ENCODE assay signal across 38 cellular contexts in the genomic region with DNA sequence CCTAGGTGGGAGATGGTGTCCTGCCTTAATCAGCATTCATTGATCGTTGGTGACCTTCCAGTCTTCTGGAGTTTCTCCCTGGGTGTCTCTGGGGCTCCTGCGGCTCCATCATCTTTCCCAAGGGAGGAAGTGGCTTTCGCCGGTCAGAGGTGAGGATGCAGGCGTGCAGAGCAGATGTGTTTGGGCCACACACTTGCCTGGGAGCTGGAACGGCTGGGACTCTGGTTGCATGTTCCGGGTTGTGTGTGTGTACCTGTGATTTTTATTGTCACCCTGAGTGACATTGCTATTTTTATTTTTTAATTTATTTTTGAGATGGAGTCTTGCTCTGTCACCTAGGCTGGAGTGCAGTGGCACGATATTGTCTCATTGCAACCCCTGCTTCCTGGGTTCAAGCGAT. TPM values are rescaled to one million over a fixed set of nuclear protein-coding genes. Genes with fewer than 3 reads are reported as not detected.
"Had no signal": no experiment of that assay in that cellular context is flagged by ENCODE, and none has a peak within 500 bp of the region (broad histone marks: within the 10 kb centered on the region; RNA-seq: fewer than 3 reads in every experiment).

No MANE protein-coding gene starts in this region.

- H3K27ac Mint-ChIP-seq: activated B cell treated with CpG ODN at 0.5 μM for 24 hours; activated CD4-positive, alpha-beta memory T cell treated with anti-CD3 and anti-CD28 coated beads for 36 hours; activated CD8-positive, alpha-beta memory T cell treated with anti-CD3 and anti-CD28 coated beads, Interleukin-2, amount 10 ng/mL, durations not matched to agents 7 days and 5 days; activated naive CD4-positive, alpha-beta T cell treated with anti-CD3 and anti-CD28 coated beads, Interleukin-2, amount 10 ng/mL, durations not matched to agents 7 days and 5 days; activated naive CD8-positive, alpha-beta T cell; activated naive CD8-positive, alpha-beta T cell treated with anti-CD3 and anti-CD28 coated beads, Interleukin-2, amount 50 U/mL, for 24 hours; brain had no signal

- H3K4me1 Mint-ChIP-seq: activated B cell treated with CpG ODN at 0.5 μM for 24 hours; activated CD8-positive, alpha-beta memory T cell treated with anti-CD3 and anti-CD28 coated beads, Interleukin-2, amount 10 ng/mL, durations not matched to agents 7 days and 5 days; activated naive CD4-positive, alpha-beta T cell treated with anti-CD3 and anti-CD28 coated beads, Interleukin-2, amount 10 ng/mL, durations not matched to agents 7 days and 5 days; activated naive CD8-positive, alpha-beta T cell treated with anti-CD3 and anti-CD28 coated beads, Interleukin-2, amount 50 U/mL, for 24 hours; brain had no signal

- H3K4me1 ChIP-seq: Peyer's patch had no signal

- H3K27ac ChIP-seq: Peyer's patch, VCaP had no signal

- H3K4me3 Mint-ChIP-seq: activated B cell treated with CpG ODN at 0.5 μM for 24 hours; activated CD4-positive, alpha-beta memory T cell treated with anti-CD3 and anti-CD28 coated beads for 36 hours; activated CD8-positive, alpha-beta memory T cell treated with anti-CD3 and anti-CD28 coated beads, Interleukin-2, amount 10 ng/mL, durations not matched to agents 7 days and 5 days; activated naive CD4-positive, alpha-beta T cell treated with anti-CD3 and anti-CD28 coated beads, Interleukin-2, amount 10 ng/mL, durations not matched to agents 7 days and 5 days; activated naive CD8-positive, alpha-beta T cell; activated naive CD8-positive, alpha-beta T cell treated with anti-CD3 and anti-CD28 coated beads, Interleukin-2, amount 50 U/mL, for 24 hours; brain had no signal

- DNase-seq: activated B cell treated with CpG ODN at 0.5 μM for 24 hours; activated CD4-positive, alpha-beta memory T cell treated with anti-CD3 and anti-CD28 coated beads for 36 hours; activated CD4-positive, alpha-beta T cell treated with anti-CD3 and anti-CD28 coated beads for 4 hours; activated CD4-positive, alpha-beta T cell treated with anti-CD3 and anti-CD28 coated beads, Interleukin-2, amount 50 U/mL, for 1 hour; activated CD4-positive, CD25-positive, alpha-beta regulatory T cell treated with anti-CD3 and anti-CD28 coated beads, Interleukin-2, amount 50 U/mL, for 72 hours; activated CD8-positive, alpha-beta memory T cell treated with anti-CD3 and anti-CD28 coated beads for 24 hours; activated CD8-positive, alpha-beta memory T cell treated with anti-CD3 and anti-CD28 coated beads, Interleukin-2, amount 10 ng/mL, durations not matched to agents 7 days and 5 days; activated CD8-positive, alpha-beta memory T cell treated with anti-CD3 and anti-CD28 coated beads, Interleukin-2, amount 50 U/mL, for 48 hours; activated effector memory CD4-positive, alpha-beta T cell treated with Interleukin-2 at 50 U/mL for 16 hours; activated naive CD4-positive, alpha-beta T cell treated with anti-CD3 and anti-CD28 coated beads, Interleukin-2, amount 10 ng/mL, durations not matched to agents 7 days and 5 days; activated naive CD8-positive, alpha-beta T cell treated with anti-CD3 and anti-CD28 coated beads, Interleukin-2, amount 50 U/mL, for 24 hours; activated T-cell treated with anti-CD3 and anti-CD28 coated beads, Interleukin-2, amount 50 U/mL, for 48 hours; anterior cingulate cortex; central memory CD4-positive, alpha-beta T cell; Kasumi-1; KG1; MG63; NCI-H1048; NCI-H1436 treated with DMSO at 0.1 percent for 48 hours; NCI-H1694 treated with DMSO at 0.1 percent for 48 hours; NCI-H2029; NCI-H2171; NCI-H510A; NCI-H526; NCI-H748 treated with DMSO at 0.1 percent for 48 hours; NK-92 treated with Interleukin-12 subunit alpha and Interleukin-12 subunit beta, amount 100 ng/mL, for 24 hours; PC-3; Peyer's patch; RPMI8226; SIG-M5; SW 1271; T-helper 1 cell; T-helper 2 cell; T-helper 9 cell had no signal

- H3K4me3 ChIP-seq: MG63, Peyer's patch had no signal

- H3K36me3 Mint-ChIP-seq: activated CD4-positive, alpha-beta memory T cell treated with anti-CD3 and anti-CD28 coated beads for 36 hours; activated CD8-positive, alpha-beta memory T cell treated with anti-CD3 and anti-CD28 coated beads, Interleukin-2, amount 10 ng/mL, durations not matched to agents 7 days and 5 days; activated naive CD4-positive, alpha-beta T cell treated with anti-CD3 and anti-CD28 coated beads, Interleukin-2, amount 10 ng/mL, durations not matched to agents 7 days and 5 days; activated naive CD8-positive, alpha-beta T cell; brain had no signal

- ATAC-seq: activated CD8-positive, alpha-beta memory T cell treated with anti-CD3 and anti-CD28 coated beads, Interleukin-2, amount 10 ng/mL, durations not matched to agents 7 days and 5 days; activated naive CD8-positive, alpha-beta T cell treated with anti-CD3 and anti-CD28 coated beads, Interleukin-2, amount 50 U/mL, for 24 hours; PC-3 had no signal

- H3K9me3 Mint-ChIP-seq: activated B cell treated with CpG ODN at 0.5 μM for 24 hours; activated CD4-positive, alpha-beta memory T cell treated with anti-CD3 and anti-CD28 coated beads for 36 hours; activated naive CD4-positive, alpha-beta T cell treated with anti-CD3 and anti-CD28 coated beads, Interleukin-2, amount 10 ng/mL, durations not matched to agents 7 days and 5 days; activated naive CD8-positive, alpha-beta T cell treated with anti-CD3 and anti-CD28 coated beads, Interleukin-2, amount 50 U/mL, for 24 hours had no signal

- H3K27me3 ChIP-seq: MG63, Peyer's patch had no signal

- H3K9me3 ChIP-seq: MG63, Peyer's patch had no signal

- H3K36me3 ChIP-seq: MG63, Peyer's patch had no signal

- FAIRE-seq: bronchial epithelial cell had no signal

RNA-seq across cellular contexts. Expression of gene HMCN2, which starts 9.6 kb away (rescaled TPM):
- total RNA-seq: activated B cell treated with CpG ODN at 0.5 μM for 24 hours; activated CD4-positive, alpha-beta memory T cell treated with anti-CD3 and anti-CD28 coated beads for 36 hours; activated CD8-positive, alpha-beta memory T cell treated with anti-CD3 and anti-CD28 coated beads, Interleukin-2, amount 10 ng/mL, durations not matched to agents 7 days and 5 days had no signal
